1 cellular context compared by ENCODE assay signal in genomic region chr10:112562803-112563663, GRCh38.
A peak's percentile ranks its signal among the peaks of the same experiment; 100 is the strongest.
TF ChIP-seq lines count a peak whose summit lies in the region.

No MANE protein-coding gene starts in this region.

TF ChIP-seq in HepG2, 621 proteins besides CTCF, POLR2A, EP300 and RAD21 (continued from another document and continues in another):
- TF ChIP-seq ARID5B (CRISPR knock-in tag; IDR thresholded peaks at IDR 0.05), result peak; percentile 99
- TF ChIP-seq KMT2A (CRISPR knock-in tag; IDR thresholded peaks at IDR 0.05), result no peak
- TF ChIP-seq ZNF275 (CRISPR knock-in tag; IDR thresholded peaks at IDR 0.05; ENCODE audit: borderline replicate concordance), result no peak
- no peak for TF ChIP-seq ZNF382 (CRISPR knock-in tag; IDR thresholded peaks at IDR 0.05; ENCODE audit: borderline replicate concordance)
- no peak for TF ChIP-seq TFAP4 (IDR thresholded peaks at IDR 0.05; ENCODE audit: borderline replicate concordance, low read depth)
- no peak for TF ChIP-seq DR1 (CRISPR knock-in tag; IDR thresholded peaks at IDR 0.05)
- 0 out of 2 replicates have a peak, but pooled peaks have one; percentile 18 for TF ChIP-seq HNRNPUL1 (IDR thresholded peaks at IDR 0.05; ENCODE audit: low read depth, low read length)
- peak; percentile 99 for TF ChIP-seq FOXP4 (CRISPR knock-in tag; IDR thresholded peaks at IDR 0.05)
- no peak for TF ChIP-seq THAP7 (CRISPR knock-in tag; IDR thresholded peaks at IDR 0.05)
- no peak for TF ChIP-seq ZNF770 (CRISPR knock-in tag; IDR thresholded peaks at IDR 0.05)
- TF ChIP-seq ZNF549 (CRISPR knock-in tag; IDR thresholded peaks at IDR 0.05), result no peak
- TF ChIP-seq BCLAF1 (IDR thresholded peaks at IDR 0.05), result no peak
- no peak for TF ChIP-seq ZBTB42 (CRISPR knock-in tag; IDR thresholded peaks at IDR 0.05)
- no peak for TF ChIP-seq PTBP1 (IDR thresholded peaks at IDR 0.05; ENCODE audit: low read depth, low read length, poor library complexity, severe bottlenecking)
- TF ChIP-seq ATF6 (CRISPR knock-in tag; conservative IDR thresholded peaks at IDR 0.05), result no peak
- no peak for TF ChIP-seq CEBPB (IDR thresholded peaks at IDR 0.05; ENCODE audit: borderline replicate concordance, low read depth, low read length)
- no peak for TF ChIP-seq CENPT (CRISPR knock-in tag; IDR thresholded peaks at IDR 0.05; ENCODE audit: low read depth)
- no peak for TF ChIP-seq ZNF230 (CRISPR knock-in tag; IDR thresholded peaks at IDR 0.05)
- TF ChIP-seq ZHX1 (CRISPR knock-in tag; IDR thresholded peaks at IDR 0.05; ENCODE audit: low read depth), result no peak
- TF ChIP-seq KLF9 (CRISPR knock-in tag; IDR thresholded peaks at IDR 0.05; ENCODE audit: low read depth), result no peak
- TF ChIP-seq NKX3-1 (CRISPR knock-in tag; IDR thresholded peaks at IDR 0.05), result no peak
- peak; percentile 71; the same call in 1 of the 2 replicates for TF ChIP-seq MIER3 (CRISPR knock-in tag; IDR thresholded peaks at IDR 0.05; ENCODE audit: borderline replicate concordance)
- TF ChIP-seq ZNF160 (CRISPR knock-in tag; IDR thresholded peaks at IDR 0.05), result no peak
- no peak for TF ChIP-seq ELF4 (CRISPR knock-in tag; IDR thresholded peaks at IDR 0.05; ENCODE audit: borderline replicate concordance)
- TF ChIP-seq TRIM24 (CRISPR knock-in tag; IDR thresholded peaks at IDR 0.05), result no peak
- TF ChIP-seq ZNF143 (CRISPR knock-in tag; IDR thresholded peaks at IDR 0.05), result no peak
- TF ChIP-seq ZNF7 (CRISPR knock-in tag; IDR thresholded peaks at IDR 0.05), result no peak
- peak; percentile 91 for TF ChIP-seq ZNF609 (CRISPR knock-in tag; IDR thresholded peaks at IDR 0.05; ENCODE audit: borderline replicate concordance)
- TF ChIP-seq LBX2 (CRISPR knock-in tag; IDR thresholded peaks at IDR 0.05; ENCODE audit: borderline replicate concordance), result no peak
- no peak for TF ChIP-seq ZNF589 (CRISPR knock-in tag; conservative IDR thresholded peaks at IDR 0.05)
